In the genomic region with DNA sequence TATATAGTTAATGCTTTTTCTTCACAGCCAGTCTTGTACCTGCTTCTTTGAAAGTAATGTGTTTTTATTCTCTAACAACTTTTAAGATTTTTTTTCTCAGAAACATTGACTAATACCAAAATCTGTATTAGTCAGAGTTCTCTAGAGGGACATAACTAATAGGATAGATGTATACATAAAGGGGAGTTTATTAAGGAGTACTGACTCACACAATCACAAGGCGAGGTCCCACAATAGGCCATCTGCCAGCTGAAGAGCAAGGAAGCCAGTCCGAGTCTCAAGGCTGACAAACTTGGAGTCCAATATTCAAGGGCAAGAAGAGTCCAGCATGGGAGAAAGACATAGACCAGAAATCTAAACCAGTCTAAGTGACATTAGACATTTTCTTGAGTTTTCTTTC, we compare ENCODE assay signal across 17 cellular contexts.
"Had no signal": no experiment of that assay in that cellular context is flagged by ENCODE, and none has a peak within 500 bp of the region (broad histone marks: within the 10 kb centered on the region; RNA-seq: fewer than 3 reads in every experiment).

No MANE protein-coding gene starts in this region.

- H3K4me3 Mint-ChIP-seq: activated B cell treated with CpG ODN at 0.5 μM for 24 hours; activated CD4-positive, alpha-beta memory T cell treated with anti-CD3 and anti-CD28 coated beads for 36 hours; activated CD4-positive, alpha-beta T cell treated with anti-CD3 and anti-CD28 coated beads for 36 hours; activated naive CD4-positive, alpha-beta T cell treated with anti-CD3 and anti-CD28 coated beads, Interleukin-2, amount 10 ng/mL, durations not matched to agents 7 days and 5 days; natural killer cell; stimulated activated naive CD8-positive, alpha-beta T cell treated with anti-CD3 and anti-CD28 coated beads, Interleukin-15, Interleukin-2, amounts not matched to agents 100 ng/mL and 50 ng/mL, for 24 hours; T-helper 17 cell had no signal

- H3K4me3 ChIP-seq: lung, tibial artery had no signal

- H3K27ac Mint-ChIP-seq: activated B cell treated with CpG ODN at 0.5 μM for 24 hours; activated CD4-positive, alpha-beta memory T cell treated with anti-CD3 and anti-CD28 coated beads for 36 hours; activated CD4-positive, alpha-beta T cell treated with anti-CD3 and anti-CD28 coated beads for 36 hours; activated naive CD4-positive, alpha-beta T cell treated with anti-CD3 and anti-CD28 coated beads, Interleukin-2, amount 10 ng/mL, durations not matched to agents 7 days and 5 days; natural killer cell; progenitor cell of endocrine pancreas; stimulated activated naive CD8-positive, alpha-beta T cell treated with anti-CD3 and anti-CD28 coated beads, Interleukin-15, Interleukin-2, amounts not matched to agents 100 ng/mL and 50 ng/mL, for 24 hours; T-helper 17 cell had no signal

- H3K9me3 Mint-ChIP-seq: activated naive CD4-positive, alpha-beta T cell treated with anti-CD3 and anti-CD28 coated beads, Interleukin-2, amount 10 ng/mL, durations not matched to agents 7 days and 5 days had no signal

- H3K4me1 Mint-ChIP-seq: activated B cell treated with CpG ODN at 0.5 μM for 24 hours; activated CD4-positive, alpha-beta T cell treated with anti-CD3 and anti-CD28 coated beads for 36 hours; activated naive CD4-positive, alpha-beta T cell treated with anti-CD3 and anti-CD28 coated beads, Interleukin-2, amount 10 ng/mL, durations not matched to agents 7 days and 5 days; natural killer cell; T-helper 17 cell had no signal

- H3K27me3 Mint-ChIP-seq: activated naive CD4-positive, alpha-beta T cell treated with anti-CD3 and anti-CD28 coated beads, Interleukin-2, amount 10 ng/mL, durations not matched to agents 7 days and 5 days; progenitor cell of endocrine pancreas; stimulated activated naive CD8-positive, alpha-beta T cell treated with anti-CD3 and anti-CD28 coated beads, Interleukin-15, Interleukin-2, amounts not matched to agents 100 ng/mL and 50 ng/mL, for 24 hours had no signal

- DNase-seq: activated B cell treated with CpG ODN at 0.5 μM for 24 hours; activated CD4-positive, alpha-beta memory T cell treated with anti-CD3 and anti-CD28 coated beads for 36 hours; activated CD4-positive, alpha-beta T cell treated with anti-CD3 and anti-CD28 coated beads for 36 hours; activated naive CD4-positive, alpha-beta T cell treated with anti-CD3 and anti-CD28 coated beads, Interleukin-2, amount 10 ng/mL, durations not matched to agents 7 days and 5 days; activated T-cell treated with anti-CD3 and anti-CD28 coated beads, Interleukin-2, amount 50 U/mL, for 48 hours; amygdala; midbrain; natural killer cell; retina; stimulated activated CD4-positive, alpha-beta T cell treated with anti-CD3 and anti-CD28 coated beads, Interleukin-12 subunit alpha, Interleukin-12 subunit beta, amount 100 ng/mL, for 4 hours; SW 1271; T-helper 17 cell; tibial artery had no signal

- ATAC-seq: activated CD4-positive, alpha-beta T cell treated with anti-CD3 and anti-CD28 coated beads for 36 hours; left lobe of liver; natural killer cell; T-helper 17 cell had no signal

- H3K36me3 Mint-ChIP-seq: activated CD4-positive, alpha-beta memory T cell treated with anti-CD3 and anti-CD28 coated beads for 36 hours; activated naive CD4-positive, alpha-beta T cell treated with anti-CD3 and anti-CD28 coated beads, Interleukin-2, amount 10 ng/mL, durations not matched to agents 7 days and 5 days; natural killer cell had no signal
